ENCODE assay signal across 8 cellular contexts in the genomic region with DNA sequence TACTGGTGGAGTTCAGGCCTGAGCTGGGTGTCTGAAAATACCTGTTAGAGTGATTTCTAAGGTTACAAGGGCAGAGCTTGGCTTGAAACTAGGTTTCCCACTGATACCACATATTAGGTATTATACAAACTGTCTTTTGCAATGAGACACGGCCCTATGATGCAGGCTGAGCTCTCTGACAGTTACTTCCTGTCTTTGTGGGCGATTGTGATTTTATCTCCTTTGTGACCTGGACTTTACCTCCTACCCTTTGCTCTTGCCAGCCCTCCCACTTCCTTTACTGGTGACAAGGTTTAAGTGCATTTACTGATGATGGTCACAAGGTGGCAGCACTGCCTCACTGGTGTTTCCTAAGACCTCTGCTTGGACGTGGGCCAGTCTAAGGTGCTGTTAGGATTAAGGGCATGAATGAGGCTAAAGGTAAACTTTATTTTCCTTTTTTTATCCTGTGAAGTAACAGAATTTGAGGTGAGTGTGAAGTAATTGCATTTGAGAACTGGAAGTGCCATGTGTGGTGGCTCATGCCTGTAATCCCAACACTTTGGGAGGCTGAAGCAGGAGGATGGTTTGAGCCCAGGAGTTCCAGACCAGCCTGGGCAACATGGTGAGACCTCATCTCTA. TPM values are rescaled to one million over a fixed set of nuclear protein-coding genes. Genes with fewer than 3 reads are reported as not detected.
DNase-seq lines count a peak whose midpoint lies in the region; ATAC-seq and TF ChIP-seq lines count a peak whose summit lies in the region.

No MANE protein-coding gene starts in this region.

- peak; percentile 72 for ATAC-seq in GM18502 (IDR thresholded peaks at IDR 0.05; ENCODE audit: poor library complexity, unreplicated experiment)
- peak; percentile 85 for ATAC-seq in HG03354 (IDR thresholded peaks at IDR 0.05; ENCODE audit: poor library complexity, severe bottlenecking, unreplicated experiment)
- ATAC-seq in lower lobe of right lung: peak; percentile 94 to 97

- intact Hi-C loops in lower lobe of right lung (cut with DNase I): loop anchor here (5.0 kb wide), 1 partner anchor 82 kb away; no protein-coding TSS in a partner anchor

- H3K4me1 ChIP-seq in lower lobe of right lung: peaks cover 16% of the 10 kb centered on the region

- no peak overlapping the region for H3K27ac ChIP-seq in lower lobe of right lung

- H3K9me3 ChIP-seq in lower lobe of right lung: no peaks in the 10 kb centered on the region

- H3K4me3 ChIP-seq in lower lobe of right lung: no peak overlapping the region

- no peaks in the 10 kb centered on the region for H3K27me3 ChIP-seq in lower lobe of right lung (ENCODE audit: low read depth)

- H3K36me3 ChIP-seq in lower lobe of right lung: no peaks in the 10 kb centered on the region

- TF ChIP-seq CTCF in lower lobe of right lung (IDR thresholded peaks at IDR 0.05): peak; percentile 85

- peak; percentile 77 for DNase-seq in A172 (ENCODE audit: low spot score)
- peak; percentile 89 for DNase-seq in NCI-H510A treated with DMSO at 0.1 percent for 48 hours (lab: John Stamatoyannopoulos, UW)
- DNase-seq in activated CD4-positive, alpha-beta T cell treated with anti-CD3 and anti-CD28 coated beads, Interleukin-2, amount 50 U/mL, for 1 hour: peak; percentile 72
- peak; percentile 92 to 93 for DNase-seq in dermis microvascular lymphatic vessel endothelial cell (ENCODE audit: low read depth in 2 of 2)
- peak; percentile 83 for DNase-seq in lower lobe of right lung
- peak; percentile 70 for DNase-seq in stimulated activated CD8-positive, alpha-beta memory T cell treated with anti-CD3 and anti-CD28 coated beads, Interleukin-12 subunit alpha, Interleukin-12 subunit beta, amount 100 ng/mL, for 1 hour (ENCODE audit: low read depth)

RNA-seq across cellular contexts. Expression of a gene that starts 7.7 kb away (rescaled TPM):
- not detected in 2 replicates for total RNA-seq in A172 (2014; rRNA removed; shearing (Covaris generic))
- total RNA-seq in dermis microvascular lymphatic vessel endothelial cell (not detected in 2 replicates), lower lobe of right lung (159 TPM)

RNA-seq across cellular contexts. Expression of a gene that starts 23.2 kb away (rescaled TPM):
- total RNA-seq in A172 (2014; rRNA removed; shearing (Covaris generic)): 1.2 TPM in 1 of 2 replicates, not detected in the other
- total RNA-seq in dermis microvascular lymphatic vessel endothelial cell (5.0 and 6.3 TPM in 2 replicates), lower lobe of right lung (3.2 TPM)

Comparison
In these comparisons a context has a peak if more than half of its experiments do, and no peak if none do; other contexts are left out.
1. RNA of a gene that starts 7.7 kb away (total RNA-seq): 159 TPM in lower lobe of right lung (single experiment); not detected in A172 and not detected in dermis microvascular lymphatic vessel endothelial cell; every median in the first group is over 100 times any median in the second.
2. Peak in every context shown above with its lines, with median percentiles within 50 percentile points of each other: DNase-seq and ATAC-seq.